In the genomic region with DNA sequence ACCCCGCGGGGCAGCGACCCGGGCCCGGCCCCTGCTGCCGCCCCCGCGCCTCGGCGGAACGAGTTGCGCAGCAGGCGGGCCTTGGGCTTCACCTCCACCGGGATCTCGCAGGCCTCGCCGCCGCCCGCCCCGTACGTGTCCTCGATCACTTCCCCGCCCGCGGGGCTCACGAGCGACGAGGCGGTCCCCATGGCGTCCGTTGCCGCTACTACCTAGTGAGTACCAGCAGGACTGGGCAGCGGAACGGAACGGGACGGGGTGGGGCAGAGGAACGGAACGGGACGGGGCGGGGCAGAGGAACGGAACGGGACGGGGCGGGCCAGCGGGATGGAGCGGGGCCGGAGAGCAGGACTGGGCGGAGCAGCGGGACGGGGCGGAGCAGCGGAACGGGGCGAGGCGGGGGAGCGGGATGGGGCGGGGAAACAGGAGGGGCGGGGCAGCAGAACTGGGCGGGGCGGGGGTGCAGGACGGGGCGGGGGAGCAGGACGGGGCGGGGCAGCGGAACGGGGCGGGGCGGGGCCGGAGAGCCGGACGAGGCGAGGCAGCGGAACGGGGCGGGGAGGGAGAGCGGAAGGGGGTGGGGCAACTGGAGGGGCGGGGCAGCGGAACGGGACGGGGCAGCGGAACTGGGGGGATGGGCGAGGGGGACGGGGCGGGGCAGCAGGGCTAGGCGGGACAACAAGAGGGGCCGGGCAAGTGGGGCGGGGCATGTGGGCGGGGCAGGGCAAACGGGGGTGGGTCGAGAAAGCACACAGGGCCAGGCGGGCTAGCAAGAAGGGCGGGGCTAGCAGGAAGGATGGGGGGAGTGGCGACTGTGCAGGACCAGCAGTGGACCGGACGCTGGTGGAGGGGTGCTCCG, we compare ENCODE assay signal across 8 cellular contexts. TPM values are rescaled to one million over a fixed set of nuclear protein-coding genes. Genes with fewer than 3 reads are reported as not detected.
DNase-seq lines count a peak whose midpoint lies in the region; ATAC-seq and TF ChIP-seq lines count a peak whose summit lies in the region.

A gene with protein sequence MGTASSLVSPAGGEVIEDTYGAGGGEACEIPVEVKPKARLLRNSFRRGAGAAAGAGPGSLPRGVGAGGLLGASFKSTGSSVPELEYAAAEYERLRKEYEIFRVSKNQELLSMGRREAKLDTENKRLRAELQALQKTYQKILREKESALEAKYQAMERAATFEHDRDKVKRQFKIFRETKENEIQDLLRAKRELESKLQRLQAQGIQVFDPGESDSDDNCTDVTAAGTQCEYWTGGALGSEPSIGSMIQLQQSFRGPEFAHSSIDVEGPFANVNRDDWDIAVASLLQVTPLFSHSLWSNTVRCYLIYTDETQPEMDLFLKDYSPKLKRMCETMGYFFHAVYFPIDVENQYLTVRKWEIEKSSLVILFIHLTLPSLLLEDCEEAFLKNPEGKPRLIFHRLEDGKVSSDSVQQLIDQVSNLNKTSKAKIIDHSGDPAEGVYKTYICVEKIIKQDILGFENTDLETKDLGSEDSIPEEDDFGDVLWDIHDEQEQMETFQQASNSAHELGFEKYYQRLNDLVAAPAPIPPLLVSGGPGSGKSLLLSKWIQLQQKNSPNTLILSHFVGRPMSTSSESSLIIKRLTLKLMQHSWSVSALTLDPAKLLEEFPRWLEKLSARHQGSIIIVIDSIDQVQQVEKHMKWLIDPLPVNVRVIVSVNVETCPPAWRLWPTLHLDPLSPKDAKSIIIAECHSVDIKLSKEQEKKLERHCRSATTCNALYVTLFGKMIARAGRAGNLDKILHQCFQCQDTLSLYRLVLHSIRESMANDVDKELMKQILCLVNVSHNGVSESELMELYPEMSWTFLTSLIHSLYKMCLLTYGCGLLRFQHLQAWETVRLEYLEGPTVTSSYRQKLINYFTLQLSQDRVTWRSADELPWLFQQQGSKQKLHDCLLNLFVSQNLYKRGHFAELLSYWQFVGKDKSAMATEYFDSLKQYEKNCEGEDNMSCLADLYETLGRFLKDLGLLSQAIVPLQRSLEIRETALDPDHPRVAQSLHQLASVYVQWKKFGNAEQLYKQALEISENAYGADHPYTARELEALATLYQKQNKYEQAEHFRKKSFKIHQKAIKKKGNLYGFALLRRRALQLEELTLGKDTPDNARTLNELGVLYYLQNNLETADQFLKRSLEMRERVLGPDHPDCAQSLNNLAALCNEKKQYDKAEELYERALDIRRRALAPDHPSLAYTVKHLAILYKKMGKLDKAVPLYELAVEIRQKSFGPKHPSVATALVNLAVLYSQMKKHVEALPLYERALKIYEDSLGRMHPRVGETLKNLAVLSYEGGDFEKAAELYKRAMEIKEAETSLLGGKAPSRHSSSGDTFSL (N-terminal part only) (minus strand): TSS at position 245 of the 859 bp plus-strand sequence. CDS start 54 bp downstream, at position 191.

- ATAC-seq in GM19372 (IDR thresholded peaks at IDR 0.05; ENCODE audit: low read depth, unreplicated experiment) = peak; percentile 82
- peak; percentile 73 for ATAC-seq in HG03521 (IDR thresholded peaks at IDR 0.05; ENCODE audit: unreplicated experiment)

- H3K4me3 Mint-ChIP-seq in dendritic cell treated with granulocyte-macrophage colony-stimulating factor and Interleukin-4, amounts not matched to agents 40 ng/mL and 50 ng/mL, for 4 days = peak within 1 kb of the TSS; percentile 89

- TF ChIP-seq CTCF in liver (IDR thresholded peaks at IDR 0.05; ENCODE audit: low read depth, low read length, missing input control) = no peak

- no peak for TF ChIP-seq RAD21 in liver (IDR thresholded peaks at IDR 0.05)

- peak within 1 kb of the TSS; percentile 81 to 94 (median 82) for H3K4me3 ChIP-seq in liver (ENCODE audit: low read depth in 1 of 3, low read length in 3 of 3)

- no peaks in the 10 kb centered on the region for H3K9me3 Mint-ChIP-seq in dendritic cell treated with granulocyte-macrophage colony-stimulating factor and Interleukin-4, amounts not matched to agents 40 ng/mL and 50 ng/mL, for 4 days

- H3K4me1 ChIP-seq in liver (ENCODE audit: control insufficient read depth in 4 of 4, insufficient read depth in 4 of 4, low read length in 3 of 4) = peaks cover 7 to 24% (median 11%) of the 10 kb centered on the region in 4 donors

- WGBS in liver = 2% methylated on average over 96 of the region's 96 CpGs

- H3K27ac ChIP-seq in liver (ENCODE audit: low read depth in 1 of 2, low read length in 2 of 2) = peak within 1 kb of the TSS; percentile 73 to 93

- H3K27me3 Mint-ChIP-seq in dendritic cell treated with granulocyte-macrophage colony-stimulating factor and Interleukin-4, amounts not matched to agents 40 ng/mL and 50 ng/mL, for 4 days = no peaks in the 10 kb centered on the region

- H3K9ac ChIP-seq in liver (ENCODE audit: low read depth in 1 of 2, low read length in 2 of 2) = peak within 1 kb of the TSS; percentile 74 to 76

- no peaks in the 10 kb centered on the region for H3K9me3 ChIP-seq in liver (ENCODE audit: control insufficient read depth in 4 of 4, low read length in 3 of 4)

- H3K4me1 Mint-ChIP-seq in dendritic cell treated with granulocyte-macrophage colony-stimulating factor and Interleukin-4, amounts not matched to agents 40 ng/mL and 50 ng/mL, for 4 days (ENCODE audit: low read depth) = peaks cover 33% of the 10 kb centered on the region

- H3K36me3 Mint-ChIP-seq in dendritic cell treated with granulocyte-macrophage colony-stimulating factor and Interleukin-4, amounts not matched to agents 40 ng/mL and 50 ng/mL, for 4 days (ENCODE audit: low read depth) = peaks cover 34% of the 10 kb centered on the region

- H3K27ac Mint-ChIP-seq in dendritic cell treated with granulocyte-macrophage colony-stimulating factor and Interleukin-4, amounts not matched to agents 40 ng/mL and 50 ng/mL, for 4 days = peak within 1 kb of the TSS; percentile 86

- DNase-seq in C1 segment of cervical spinal cord (lab: John Stamatoyannopoulos, UW) (peak; percentile 94 to 100 (median 98)), NCI-H748 (lab: John Stamatoyannopoulos, UW; ENCODE audit: unreplicated experiment) (peak; percentile 85)
- peak; percentile 99 for DNase-seq in activated CD4-positive, alpha-beta T cell treated with anti-CD3 and anti-CD28 coated beads, Interleukin-2, amount 50 U/mL, for 4 hours
- DNase-seq in stimulated activated CD4-positive, alpha-beta T cell treated with anti-CD3 and anti-CD28 coated beads, Interleukin-4, amount 100 ng/mL, for 4 hours = peak; percentile 93 to 100

- H3K27me3 ChIP-seq in liver (ENCODE audit: control insufficient read depth in 4 of 4, insufficient read depth in 4 of 4, low read length in 3 of 4) = no peaks in the 10 kb centered on the region

- intact Hi-C loops in dendritic cell treated with granulocyte-macrophage colony-stimulating factor and Interleukin-4, amounts not matched to agents 40 ng/mL and 50 ng/mL, for 4 days (cut with micrococcal nuclease) = loop anchor here (5.0 kb wide), 2 partner anchors 305 to 1975 kb away; partner anchors contain the start of genes DNAJC13 and PIK3R4

- peaks cover 0 to 4% (median 0%) of the 10 kb centered on the region in 4 donors for H3K36me3 ChIP-seq in liver (ENCODE audit: control insufficient read depth in 4 of 4, insufficient read depth in 3 of 4, low read depth in 1 of 4, low read length in 3 of 4)

TF ChIP-seq in liver, 16 proteins besides CTCF, POLR2A, EP300 and RAD21 (continues in another document):
- TF ChIP-seq TAF1 (conservative IDR thresholded peaks at IDR 0.05) (no peak), SP1 (IDR thresholded peaks at IDR 0.05) (peak; percentile 65), YY1 (IDR thresholded peaks at IDR 0.05) (peak; percentile 73), RXRA (IDR thresholded peaks at IDR 0.05) (no peak), NR2F2 (IDR thresholded peaks at IDR 0.05) (no peak), ZBTB33 (IDR thresholded peaks at IDR 0.05) (no peak), FOXA2 (IDR thresholded peaks at IDR 0.05) (no peak), GABPA (IDR thresholded peaks at IDR 0.05 in 1 of 2, conservative IDR thresholded peaks at IDR 0.05 in 1 of 2) (peak in 1 of 2 donors; percentile 71)
- TF ChIP-seq, protein P1, sequence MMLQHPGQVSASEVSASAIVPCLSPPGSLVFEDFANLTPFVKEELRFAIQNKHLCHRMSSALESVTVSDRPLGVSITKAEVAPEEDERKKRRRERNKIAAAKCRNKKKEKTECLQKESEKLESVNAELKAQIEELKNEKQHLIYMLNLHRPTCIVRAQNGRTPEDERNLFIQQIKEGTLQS (IDR thresholded peaks at IDR 0.05) = no peak

RNA-seq across cellular contexts. Expression of the gene that starts here (rescaled TPM):
- 10 to 100 TPM in 1 of 2 donors, 1 to 10 TPM in 1; 8.9 to 19.7 TPM for total RNA-seq in liver
- polyA plus RNA-seq in liver = 1 to 10 TPM; 3.0 to 3.8 TPM

Comparison
In these comparisons a context has a peak if more than half of its experiments do, and no peak if none do; other contexts are left out.
1. Peak in every context shown above with its lines: DNase-seq, ATAC-seq, H3K4me3 ChIP-seq and H3K27ac ChIP-seq.